ENCODE assay signal across 15 cellular contexts in the genomic region with DNA sequence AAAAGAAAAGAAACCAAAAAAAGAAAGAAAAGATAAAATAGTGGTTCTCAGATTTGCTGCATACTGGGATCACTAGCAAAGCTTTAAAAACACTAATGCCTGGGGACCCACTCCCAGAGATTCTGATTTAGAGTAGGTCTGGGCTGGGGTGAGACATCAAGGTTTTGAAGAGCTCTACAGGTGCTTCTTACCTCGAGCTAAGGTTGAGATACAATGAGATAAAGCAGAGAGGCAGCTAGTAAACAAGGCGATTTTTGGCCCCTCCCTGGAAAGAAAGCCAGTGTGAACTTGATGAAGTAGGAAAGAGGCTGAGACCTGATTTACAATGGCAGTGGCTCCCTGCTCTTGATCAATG.
DNase-seq lines count a peak whose midpoint lies in the region; ATAC-seq lines count a peak whose summit lies in the region.
"Had no signal": no experiment of that assay in that cellular context is flagged by ENCODE, and none has a peak within 500 bp of the region (broad histone marks: within the 10 kb centered on the region; RNA-seq: fewer than 3 reads in every experiment).

No MANE protein-coding gene starts in this region.

- no peak overlapping the region for H3K27ac Mint-ChIP-seq in stimulated activated memory B cell treated with anti-CD40 and anti-IgM and Interleukin-4, amounts not matched to agents 10 μg/mL and 1 μg/mL and 100 μg/mL, for 72 hours
- H3K27ac Mint-ChIP-seq: nephron had no signal

- H3K9me3 Mint-ChIP-seq in stimulated activated memory B cell treated with anti-CD40 and anti-IgM and Interleukin-4, amounts not matched to agents 10 μg/mL and 1 μg/mL and 100 μg/mL, for 72 hours = no peaks in the 10 kb centered on the region
- H3K9me3 Mint-ChIP-seq: central memory CD8-positive, alpha-beta T cell; nephron had no signal

- peak; percentile 71 for DNase-seq in NCI-H187 treated with DMSO at 0.1 percent for 48 hours (lab: John Stamatoyannopoulos, UW)
- no peak for DNase-seq in HT-29 (ENCODE audit: low spot score)
- no peak for DNase-seq in SK-N-DZ (ENCODE audit: low spot score)
- DNase-seq: activated CD8-positive, alpha-beta memory T cell treated with anti-CD3 and anti-CD28 coated beads, Interleukin-2, amount 50 U/mL, for 48 hours; left ventricle myocardium inferior; NCI-H1105 treated with DMSO at 0.1 percent for 48 hours; NCI-H748 treated with DMSO at 0.1 percent for 48 hours; stomach had no signal

- ATAC-seq in GM18867 (IDR thresholded peaks at IDR 0.05; ENCODE audit: unreplicated experiment) = peak; percentile 26
- peak; percentile 42 for ATAC-seq in GM21526 (IDR thresholded peaks at IDR 0.05; ENCODE audit: low FRiP score, unreplicated experiment)
- ATAC-seq in HG03025 (IDR thresholded peaks at IDR 0.05; ENCODE audit: low FRiP score, unreplicated experiment) = peak; percentile 40
- ATAC-seq in HG03095 (IDR thresholded peaks at IDR 0.05; ENCODE audit: unreplicated experiment) = no peak
- no peak for ATAC-seq in stimulated activated memory B cell treated with anti-CD40 and anti-IgM and Interleukin-4, amounts not matched to agents 10 μg/mL and 1 μg/mL and 100 μg/mL, for 72 hours

- H3K36me3 Mint-ChIP-seq in stimulated activated memory B cell treated with anti-CD40 and anti-IgM and Interleukin-4, amounts not matched to agents 10 μg/mL and 1 μg/mL and 100 μg/mL, for 72 hours = no peaks in the 10 kb centered on the region

- H3K4me3 Mint-ChIP-seq in stimulated activated memory B cell treated with anti-CD40 and anti-IgM and Interleukin-4, amounts not matched to agents 10 μg/mL and 1 μg/mL and 100 μg/mL, for 72 hours = no peak overlapping the region
- H3K4me3 Mint-ChIP-seq: central memory CD8-positive, alpha-beta T cell; nephron had no signal

- H3K4me1 Mint-ChIP-seq in stimulated activated memory B cell treated with anti-CD40 and anti-IgM and Interleukin-4, amounts not matched to agents 10 μg/mL and 1 μg/mL and 100 μg/mL, for 72 hours = peaks cover 13% of the 10 kb centered on the region
- H3K4me1 Mint-ChIP-seq: central memory CD8-positive, alpha-beta T cell; nephron had no signal

- H3K27me3 Mint-ChIP-seq in stimulated activated memory B cell treated with anti-CD40 and anti-IgM and Interleukin-4, amounts not matched to agents 10 μg/mL and 1 μg/mL and 100 μg/mL, for 72 hours = no peaks in the 10 kb centered on the region
- H3K27me3 Mint-ChIP-seq: central memory CD8-positive, alpha-beta T cell had no signal

Comparison
In these comparisons a context has a peak if more than half of its experiments do, and no peak if none do; other contexts are left out.
1. ATAC-seq: peak in GM18867 (single experiment), GM21526 (single experiment) and HG03025 (single experiment); none in HG03095 (single experiment) and stimulated activated memory B cell treated with anti-CD40 and anti-IgM and Interleukin-4, amounts not matched to agents 10 μg/mL and 1 μg/mL and 100 μg/mL, for 72 hours (single experiment).